Comparison of ENCODE assay signal across 13 cellular contexts in genomic region chr1:232143315-232143886, GRCh38.
DNase-seq lines count a peak whose midpoint lies in the region; ATAC-seq, FAIRE-seq and TF ChIP-seq lines count a peak whose summit lies in the region.
"Had no signal": no experiment of that assay in that cellular context is flagged by ENCODE, and none has a peak within 500 bp of the region (broad histone marks: within the 10 kb centered on the region; RNA-seq: fewer than 3 reads in every experiment).

No MANE protein-coding gene starts in this region.

- intact Hi-C loops in thyroid gland (cut with DNase I), result no loop called here

- H2BK120ac ChIP-seq in mesendoderm (ENCODE audit: low read depth, low read length), result no peak overlapping the region

- TF ChIP-seq CTCF in astrocyte of the spinal cord (IDR thresholded peaks at IDR 0.05; ENCODE audit: low read depth, low read length) (no peak), thyroid gland (IDR thresholded peaks at IDR 0.05) (no peak)

- H4K5ac ChIP-seq in mesendoderm (ENCODE audit: low read length), result no peak overlapping the region

- ATAC-seq in GM18907 (IDR thresholded peaks at IDR 0.05; ENCODE audit: unreplicated experiment), result no peak
- ATAC-seq: activated naive CD4-positive, alpha-beta T cell treated with anti-CD3 and anti-CD28 coated beads, Interleukin-2, amount 50 U/mL, for 72 hours; stimulated activated naive CD8-positive, alpha-beta T cell treated with anti-CD3 and anti-CD28 coated beads, Interleukin-15, Interleukin-2, amounts not matched to agents 100 U/mL and 50 U/mL, for 24 hours had no signal

- no peaks in the 10 kb centered on the region for H3K79me2 ChIP-seq in mesendoderm (ENCODE audit: control insufficient read depth, insufficient read depth, low read length)

- H3K9ac ChIP-seq in HUES6 (ENCODE audit: low read length), result no peak overlapping the region
- H3K9ac ChIP-seq in mesendoderm (ENCODE audit: low read length), result peak overlapping the region; percentile 3

- no peak overlapping the region for H3K23ac ChIP-seq in mesendoderm (ENCODE audit: low read length)

- H2AK5ac ChIP-seq in mesendoderm (ENCODE audit: low read length), result no peak overlapping the region

- H3K36me3 ChIP-seq in HUES6 (ENCODE audit: control insufficient read depth, insufficient read depth, low read length), result peaks cover 18% of the 10 kb centered on the region
- H3K36me3 ChIP-seq in mesendoderm (ENCODE audit: control insufficient read depth, insufficient read depth, low read length), result no peaks in the 10 kb centered on the region
- H3K36me3 ChIP-seq in thyroid gland, result no peaks in the 10 kb centered on the region

- H2BK15ac ChIP-seq in mesendoderm (replicated peaks; ENCODE audit: low read depth), result no peak overlapping the region

- H3K4me1 ChIP-seq in HUES6 (ENCODE audit: control insufficient read depth, insufficient read depth, low read length) (peaks cover 16% of the 10 kb centered on the region), mesendoderm (ENCODE audit: control insufficient read depth, low read depth, low read length) (peaks cover 3% of the 10 kb centered on the region), thyroid gland (peaks cover 0 to 18% of the 10 kb centered on the region in 2 donors)

- H4K8ac ChIP-seq in mesendoderm (ENCODE audit: low read depth, low read length), result no peak overlapping the region

- peak overlapping the region; percentile 19 for H3K56ac ChIP-seq in mesendoderm (ENCODE audit: low read length)

- H3K4me3 ChIP-seq in HUES6 (ENCODE audit: low read depth, low read length), result no peak overlapping the region
- H3K4me3 ChIP-seq in astrocyte of the spinal cord (ENCODE audit: low read depth, low read length), result no peak overlapping the region
- no peak overlapping the region for H3K4me3 ChIP-seq in mesendoderm (ENCODE audit: low read length)
- no peak overlapping the region for H3K4me3 ChIP-seq in thyroid gland (replicated peaks in 1 of 3)

- TF ChIP-seq POLR2A in thyroid gland (IDR thresholded peaks at IDR 0.05), result no peak

- H2BK5ac ChIP-seq in mesendoderm (ENCODE audit: low read length), result no peak overlapping the region

- no peak for FAIRE-seq in HTR-8/SVneo (lab: Jason Lieb, UNC)
- FAIRE-seq: RCC 7860 had no signal

- DNase-seq in astrocyte of the spinal cord (ENCODE audit: low read depth, low spot score) (peak; percentile 14), mesendoderm (peak; percentile 75), thyroid gland (peak; percentile 44 to 50), epidermal melanocyte (ENCODE audit: insufficient read length, low spot score) (no peak), HTR-8/SVneo (ENCODE audit: insufficient read length, low spot score) (no peak)
- DNase-seq: cortex of kidney; stimulated activated CD4-positive, alpha-beta T cell treated with anti-CD3 and anti-CD28 coated beads, Interleukin-2, amount 100 ng/mL, for 24 hours; stimulated activated naive CD8-positive, alpha-beta T cell treated with anti-CD3 and anti-CD28 coated beads, Interleukin-15, Interleukin-2, amounts not matched to agents 100 U/mL and 50 U/mL, for 24 hours; T-helper 9 cell had no signal

- H3K4ac ChIP-seq in mesendoderm (ENCODE audit: low read depth, low read length), result no peak overlapping the region

- peaks cover 5% of the 10 kb centered on the region; the same call in 1 of the 2 replicates for H3K9me3 ChIP-seq in HUES6 (ENCODE audit: control insufficient read depth, insufficient read depth, low read depth, low read length)
- no peaks in the 10 kb centered on the region for H3K9me3 ChIP-seq in thyroid gland

- H3K27ac ChIP-seq in HUES6 (ENCODE audit: low read depth, low read length), result peak overlapping the region; percentile 28; the same call in 1 of the 2 replicates
- H3K27ac ChIP-seq in mesendoderm (ENCODE audit: low read depth, low read length), result no peak overlapping the region
- peak overlapping the region; percentile 39 to 62 (median 51) for H3K27ac ChIP-seq in thyroid gland

- in situ Hi-C loops in astrocyte of the spinal cord (cut with HindIII; ENCODE audit: low sequenced_read_pairs), result no loop called here

- H3K79me1 ChIP-seq in mesendoderm (ENCODE audit: low read length), result peaks cover under 1% of the 10 kb centered on the region

- no peak overlapping the region for H3K18ac ChIP-seq in mesendoderm (ENCODE audit: low read length)

- WGBS in mesendoderm (ENCODE audit: extremely low coverage, insufficient coverage, low lambda C conversion rate), result no CpG with 5 or more reads among the region's 3 CpGs
- 29 to 47% methylated on average over 3 of the region's 3 CpGs for WGBS in thyroid gland, 2 donors

- H3K27me3 ChIP-seq in HUES6 (ENCODE audit: control insufficient read depth, insufficient read depth, low read length) (no peaks in the 10 kb centered on the region), mesendoderm (ENCODE audit: insufficient read depth, low read length, poor library complexity) (no peaks in the 10 kb centered on the region), thyroid gland (no peaks in the 10 kb centered on the region)

- H3K4me2 ChIP-seq in mesendoderm (ENCODE audit: low read length), result no peak overlapping the region

Comparison
In these comparisons a context has a peak if more than half of its experiments do, and no peak if none do; other contexts are left out.
1. DNase-seq: peak in astrocyte of the spinal cord (single experiment), mesendoderm (single experiment) and thyroid gland (2 of 2); none in epidermal melanocyte (single experiment) and HTR-8/SVneo (single experiment).